ENCODE assay signal across 31 cellular contexts in genomic region chr2:241263061-241263460, GRCh38.
"Had no signal": no experiment of that assay in that cellular context is flagged by ENCODE, and none has a peak within 500 bp of the region (broad histone marks: within the 10 kb centered on the region; RNA-seq: fewer than 3 reads in every experiment).

No MANE protein-coding gene starts in this region.

- ATAC-seq: activated CD4-positive, CD25-positive, alpha-beta regulatory T cell treated with anti-CD3 and anti-CD28 coated beads, Interleukin-2, amount 50 U/mL, for 24 hours; activated naive CD4-positive, alpha-beta T cell treated with anti-CD3 and anti-CD28 coated beads, Interleukin-2, amount 50 U/mL, for 72 hours; activated T-cell treated with anti-CD3 and anti-CD28 coated beads, Interleukin-2, amount 50 U/mL, for 4 hours; body of pancreas; mucosa of descending colon; natural killer cell treated with Interleukin-12 subunit alpha and Interleukin-12 subunit beta and Interleukin-15 and Interleukin-18, amount 100 ng/mL, for 72 hours; stimulated activated naive CD8-positive, alpha-beta T cell treated with anti-CD3 and anti-CD28 coated beads, Interleukin-15, Interleukin-2, amounts not matched to agents 100 U/mL and 50 U/mL, for 24 hours had no signal

- H3K4me1 ChIP-seq: left ventricle myocardium inferior, prostate gland, uterus had no signal

- H3K27me3 Mint-ChIP-seq: natural killer cell treated with Interleukin-12 subunit alpha and Interleukin-12 subunit beta and Interleukin-15 and Interleukin-18, amount 100 ng/mL, for 72 hours had no signal

- H3K9me3 Mint-ChIP-seq: activated naive CD4-positive, alpha-beta T cell treated with anti-CD3 and anti-CD28 coated beads, Interleukin-2, amount 50 U/mL, for 72 hours; activated T-cell treated with anti-CD3 and anti-CD28 coated beads, Interleukin-2, amount 50 U/mL, for 4 hours; natural killer cell treated with Interleukin-12 subunit alpha and Interleukin-12 subunit beta and Interleukin-15 and Interleukin-18, amount 100 ng/mL, for 72 hours; T-helper 1 cell treated with Interleukin-12 subunit alpha and Interleukin-12 subunit beta and Interleukin-4 antibody, amounts not matched to agents 30 μg/mL and 1 μg/mL, for 36 hours had no signal

- DNase-seq: activated CD4-positive, alpha-beta T cell treated with anti-CD3 and anti-CD28 coated beads for 48 hours; activated CD4-positive, alpha-beta T cell treated with anti-CD3 and anti-CD28 coated beads, Interleukin-2, amount 50 U/mL, for 48 hours; activated CD8-positive, alpha-beta memory T cell treated with anti-CD3 and anti-CD28 coated beads, Interleukin-2, amount 50 U/mL, for 4 hours; activated naive CD4-positive, alpha-beta T cell; activated T-cell treated with anti-CD3 and anti-CD28 coated beads, Interleukin-2, amount 50 U/mL, for 4 hours; aorta; body of pancreas; cortex of kidney; foreskin melanocyte; kidney glomerular epithelial cell; left ventricle myocardium inferior; mucosa of descending colon; ovary; stimulated activated CD4-positive, alpha-beta T cell treated with anti-CD3 and anti-CD28 coated beads, Interleukin-15, amount 100 ng/mL, for 24 hours; stimulated activated CD4-positive, alpha-beta T cell treated with anti-CD3 and anti-CD28 coated beads, Interleukin-2, amount 100 ng/mL, for 24 hours; stimulated activated naive CD8-positive, alpha-beta T cell treated with anti-CD3 and anti-CD28 coated beads, Interleukin-15, Interleukin-2, amounts not matched to agents 100 U/mL and 50 U/mL, for 24 hours; SW 1271; T-helper 9 cell; trophoblast cell; WERI-Rb-1 had no signal

- H3K27ac ChIP-seq: adrenal gland, body of pancreas, cardiac muscle cell, esophagus muscularis mucosa, left ventricle myocardium inferior, ovary, prostate gland, thoracic aorta, uterus, WERI-Rb-1 had no signal

- H3K27ac Mint-ChIP-seq: natural killer cell treated with Interleukin-12 subunit alpha and Interleukin-12 subunit beta and Interleukin-15 and Interleukin-18, amount 100 ng/mL, for 72 hours; T-helper 1 cell treated with Interleukin-12 subunit alpha and Interleukin-12 subunit beta and Interleukin-4 antibody, amounts not matched to agents 30 μg/mL and 1 μg/mL, for 36 hours had no signal

- H3K4me3 ChIP-seq: adrenal gland, body of pancreas, cardiac muscle cell, esophagus muscularis mucosa, left ventricle myocardium inferior, lung, mucosa of descending colon, ovary, prostate gland, thoracic aorta, uterus had no signal

- H3K4me3 Mint-ChIP-seq: activated T-cell treated with anti-CD3 and anti-CD28 coated beads, Interleukin-2, amount 50 U/mL, for 4 hours; natural killer cell treated with Interleukin-12 subunit alpha and Interleukin-12 subunit beta and Interleukin-15 and Interleukin-18, amount 100 ng/mL, for 72 hours; T-helper 1 cell treated with Interleukin-12 subunit alpha and Interleukin-12 subunit beta and Interleukin-4 antibody, amounts not matched to agents 30 μg/mL and 1 μg/mL, for 36 hours had no signal

- H3K9me3 ChIP-seq: adrenal gland, body of pancreas, esophagus muscularis mucosa, left ventricle myocardium inferior, mucosa of descending colon, ovary, prostate gland, thoracic aorta, uterus had no signal

- H3K36me3 ChIP-seq: ovary, uterus had no signal

- H3K27me3 ChIP-seq: adrenal gland, body of pancreas, cardiac muscle cell, esophagus muscularis mucosa, ovary, uterus had no signal
